ENCODE assay signal across 14 cellular contexts in the genomic region with DNA sequence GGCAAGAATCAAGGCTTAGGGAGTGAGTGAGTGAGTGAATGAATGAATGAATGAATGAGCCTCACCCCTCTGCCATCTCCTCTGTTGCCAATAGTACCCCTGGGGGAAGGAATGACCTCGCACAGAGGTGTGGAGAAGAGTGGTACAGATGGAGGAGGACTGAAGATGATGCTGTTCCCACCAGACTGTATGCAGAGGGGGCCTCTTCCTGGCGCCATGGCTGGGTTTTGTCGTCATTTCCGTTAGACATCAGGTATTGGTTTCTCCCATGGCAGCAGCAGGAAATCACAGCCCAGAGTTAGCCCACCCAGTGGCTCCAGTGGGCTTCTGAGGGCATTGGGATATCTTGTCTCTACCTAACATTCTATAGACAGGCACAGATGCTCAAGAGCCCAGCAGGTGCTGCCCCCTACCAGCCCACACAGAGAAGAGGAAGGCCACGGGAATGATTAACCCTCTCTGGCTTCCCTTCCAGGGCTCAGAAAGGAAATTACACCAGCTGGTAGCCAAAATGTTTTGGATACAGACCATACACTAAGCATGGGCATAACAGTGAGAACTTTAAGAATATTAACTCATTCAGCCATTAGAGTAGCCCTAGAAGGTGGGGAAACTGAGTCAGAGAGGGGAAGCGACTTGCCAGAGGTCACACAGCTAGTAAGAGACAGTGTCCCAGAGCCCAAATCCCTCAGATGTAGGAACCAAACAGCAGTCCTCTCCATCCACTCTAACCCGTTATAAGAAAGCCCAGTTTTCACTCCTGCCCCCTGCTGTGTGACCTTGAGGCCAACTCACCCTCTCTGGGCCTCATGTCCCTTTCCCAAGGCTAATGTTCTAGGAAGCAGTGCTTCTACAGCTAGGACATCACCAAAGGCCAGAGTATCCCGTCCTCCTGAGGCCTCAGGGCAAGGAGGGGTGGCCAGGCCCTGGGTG.
DNase-seq lines count a peak whose midpoint lies in the region; ATAC-seq and TF ChIP-seq lines count a peak whose summit lies in the region.
"Had no signal": no experiment of that assay in that cellular context is flagged by ENCODE, and none has a peak within 500 bp of the region (broad histone marks: within the 10 kb centered on the region; RNA-seq: fewer than 3 reads in every experiment).

No MANE protein-coding gene starts in this region.

- H3K27me3 ChIP-seq in BLaER1 (peaks cover 40% of the 10 kb centered on the region), H9 (ENCODE audit: insufficient read depth, low read length) (peaks cover 11% of the 10 kb centered on the region; the same call in 1 of the 2 replicates), brain microvascular endothelial cell (replicated peaks) (peaks cover 32% of the 10 kb centered on the region)
- H3K27me3 ChIP-seq: SJCRH30 had no signal

- in situ Hi-C loops in brain microvascular endothelial cell (cut with HindIII; ENCODE audit: low pct_ligation_motif_present, low sequenced_read_pairs), result no loop called here

- H3K4me3 ChIP-seq in BLaER1, result peak overlapping the region; percentile 65
- H3K4me3 ChIP-seq in brain microvascular endothelial cell (ENCODE audit: low read depth, low read length), result no peak overlapping the region
- H3K4me3 ChIP-seq: SJCRH30 had no signal

- H3K4me2 ChIP-seq in BLaER1, result peak overlapping the region; percentile 83
- no peak overlapping the region for H3K4me2 ChIP-seq in H9 (ENCODE audit: insufficient read depth, insufficient read length, low read length)

- H2BK120ac ChIP-seq in H9 (ENCODE audit: low read depth, low read length, poor library complexity, severe bottlenecking), result no peak overlapping the region

- H3K4me3 Mint-ChIP-seq in H9, result peak overlapping the region; percentile 58 to 83
- H3K4me3 Mint-ChIP-seq: CD4-positive, CD25-positive, alpha-beta regulatory T cell had no signal

- H3K56ac ChIP-seq in H9 (ENCODE audit: insufficient read length, low read depth, low read length), result no peak overlapping the region

- no peak overlapping the region for H3K14ac ChIP-seq in H9 (ENCODE audit: insufficient read depth, low read length)

- H3K27ac Mint-ChIP-seq in H9, result peak overlapping the region in 1 of 3 experiments; percentile 44; a peak in 1 of 7 replicates
- H3K27ac Mint-ChIP-seq: activated B cell treated with CpG ODN at 0.5 μM for 24 hours; CD4-positive, CD25-positive, alpha-beta regulatory T cell; stimulated activated naive CD8-positive, alpha-beta T cell treated with anti-CD3 and anti-CD28 coated beads, Interleukin-15, amount 100 ng/mL, for 72 hours had no signal

- H2BK20ac ChIP-seq in H9 (ENCODE audit: low read depth, low read length, poor library complexity, severe bottlenecking), result no peak overlapping the region

- no peak overlapping the region for H4K8ac ChIP-seq in H9 (replicated peaks; ENCODE audit: insufficient read length, low read depth, low read length)

- TF ChIP-seq CTCF in H9 (conservative IDR thresholded peaks at IDR 0.05) (peak; percentile 51; the same call in 2 of the 3 replicates), brain microvascular endothelial cell (IDR thresholded peaks at IDR 0.05; ENCODE audit: low read depth, low read length, missing control alignments) (peak; percentile 35)

- H4K20me1 ChIP-seq in BLaER1 (no peaks in the 10 kb centered on the region), H9 (ENCODE audit: control insufficient read depth, insufficient read depth, insufficient read length) (no peaks in the 10 kb centered on the region)

- no peak overlapping the region for H2AFZ ChIP-seq in H9 (ENCODE audit: low read length)

- no peaks in the 10 kb centered on the region for H3K36me3 Mint-ChIP-seq in H9 (ENCODE audit: insufficient read depth in 1 of 3, low read depth in 3 of 3)
- H3K36me3 Mint-ChIP-seq: CD4-positive, CD25-positive, alpha-beta regulatory T cell had no signal

- no peak overlapping the region for H3K23ac ChIP-seq in H9 (ENCODE audit: insufficient read length, low read depth, low read length)

- no peak overlapping the region for H4K5ac ChIP-seq in H9 (ENCODE audit: insufficient read length, low read depth, low read length)

- H3K9ac ChIP-seq in BLaER1, result no peak overlapping the region
- H3K9ac ChIP-seq in H9 (ENCODE audit: extremely low read depth, insufficient read length, low read length), result no peak overlapping the region

- ATAC-seq in GM21423 (IDR thresholded peaks at IDR 0.05; ENCODE audit: unreplicated experiment) (no peak), HG02623 (IDR thresholded peaks at IDR 0.05; ENCODE audit: unreplicated experiment) (no peak)
- ATAC-seq: stimulated activated naive CD8-positive, alpha-beta T cell treated with anti-CD3 and anti-CD28 coated beads, Interleukin-15, amount 100 ng/mL, for 72 hours had no signal

- H3K27ac ChIP-seq in BLaER1, result no peak overlapping the region
- H3K27ac ChIP-seq in H9 (ENCODE audit: insufficient read length, low read depth, low read length), result no peak overlapping the region
- no peak overlapping the region for H3K27ac ChIP-seq in brain microvascular endothelial cell
- H3K27ac ChIP-seq: SJCRH30 had no signal

- no peak overlapping the region for H2BK5ac ChIP-seq in H9 (ENCODE audit: insufficient read length, low read length)

- peaks cover 4% of the 10 kb centered on the region for H3K23me2 ChIP-seq in H9 (ENCODE audit: insufficient read length, low read depth, low read length, poor library complexity, severe bottlenecking)

- H3K4me1 Mint-ChIP-seq in H9, result peaks cover 24 to 28% of the 10 kb centered on the region in 2 experiments

- no peaks in the 10 kb centered on the region; a peak in 2 of 5 replicates for H3K9me3 Mint-ChIP-seq in H9
- H3K9me3 Mint-ChIP-seq: activated B cell treated with CpG ODN at 0.5 μM for 24 hours; stimulated activated naive CD8-positive, alpha-beta T cell treated with anti-CD3 and anti-CD28 coated beads, Interleukin-15, amount 100 ng/mL, for 72 hours had no signal

- no peaks in the 10 kb centered on the region for H3K36me3 ChIP-seq in BLaER1
- H3K36me3 ChIP-seq in brain microvascular endothelial cell (replicated peaks), result no peaks in the 10 kb centered on the region
- H3K36me3 ChIP-seq: SJCRH30 had no signal

- H4K91ac ChIP-seq in H9 (ENCODE audit: insufficient read length, low read depth, low read length), result no peak overlapping the region

- no peaks in the 10 kb centered on the region for H3K79me2 ChIP-seq in H9 (ENCODE audit: insufficient read depth, low read length)

- peaks cover 38% of the 10 kb centered on the region for H3K4me1 ChIP-seq in BLaER1
- H3K4me1 ChIP-seq in H9 (ENCODE audit: insufficient read depth, low read length), result peaks cover 3% of the 10 kb centered on the region; the same call in 1 of the 2 replicates
- H3K4me1 ChIP-seq: SJCRH30 had no signal

- no peak overlapping the region for H2BK15ac ChIP-seq in H9 (ENCODE audit: low read depth, low read length)

- H3K9me3 ChIP-seq in BLaER1 (no peaks in the 10 kb centered on the region), H9 (ENCODE audit: control insufficient read depth, low read depth, low read length) (no peaks in the 10 kb centered on the region)
- H3K9me3 ChIP-seq: SJCRH30 had no signal

- WGBS in H9 (ENCODE audit: extremely low coverage, insufficient read length, low lambda C conversion rate), result no CpG with 5 or more reads among the region's 8 CpGs

- H3K27me3 Mint-ChIP-seq in H9 (ENCODE audit: low read depth), result peaks cover 83% of the 10 kb centered on the region

- no peak overlapping the region for H2BK12ac ChIP-seq in H9 (ENCODE audit: insufficient read length, low read depth, low read length)

- no peak overlapping the region for H2AK5ac ChIP-seq in H9 (ENCODE audit: insufficient read length, low read length)

- DNase-seq in H9, result peak; percentile 48
- no peak for DNase-seq in brain microvascular endothelial cell
- peak; percentile 27 for DNase-seq in left kidney (ENCODE audit: low read depth, low spot score)
- DNase-seq in stimulated activated CD4-positive, alpha-beta T cell treated with anti-CD3 and anti-CD28 coated beads, Interleukin-2, amount 100 ng/mL, for 48 hours, result no peak
- DNase-seq in H4 (ENCODE audit: low spot score), result no peak
- DNase-seq: activated B cell treated with CpG ODN at 0.5 μM for 24 hours; CD4-positive, CD25-positive, alpha-beta regulatory T cell; NCI-H446 treated with DMSO at 0.1 percent for 48 hours; SJCRH30; stimulated activated CD4-positive, alpha-beta T cell treated with anti-CD3 and anti-CD28 coated beads, Interleukin-4, amount 100 ng/mL, for 4 hours; stimulated activated naive CD8-positive, alpha-beta T cell treated with anti-CD3 and anti-CD28 coated beads, Interleukin-15, amount 100 ng/mL, for 72 hours had no signal

- H3K79me1 ChIP-seq in H9 (ENCODE audit: insufficient read depth, low read depth, low read length, poor library complexity, severe bottlenecking), result no peaks in the 10 kb centered on the region

- no peak overlapping the region for H3K18ac ChIP-seq in H9 (ENCODE audit: insufficient read length, low read depth, low read length)

- no peak overlapping the region for H3K4ac ChIP-seq in H9 (ENCODE audit: low read depth, low read length)

- no peak overlapping the region for H3T11ph ChIP-seq in H9 (ENCODE audit: low read length)

Comparison
In these comparisons a context has a peak if more than half of its experiments do, and no peak if none do; other contexts are left out.
1. DNase-seq: peak in H9 (single experiment) and left kidney (single experiment); none in brain microvascular endothelial cell (single experiment), stimulated activated CD4-positive, alpha-beta T cell treated with anti-CD3 and anti-CD28 coated beads, Interleukin-2, amount 100 ng/mL, for 48 hours (0 of 2) and H4 (single experiment).